In genomic region chr7:158812684-158813083, GRCh38 we compare ENCODE assay signal across 10 cellular contexts. TPM values are rescaled to one million over a fixed set of nuclear protein-coding genes. Genes with fewer than 3 reads are reported as not detected.
DNase-seq lines count a peak whose midpoint lies in the region; ATAC-seq and TF ChIP-seq lines count a peak whose summit lies in the region.
"Had no signal": no experiment of that assay in that cellular context is flagged by ENCODE, and none has a peak within 500 bp of the region (broad histone marks: within the 10 kb centered on the region; RNA-seq: fewer than 3 reads in every experiment).

No MANE protein-coding gene starts in this region.

- no peak overlapping the region for H3K4me3 ChIP-seq in esophagus squamous epithelium

- no peak for TF ChIP-seq CTCF in esophagus squamous epithelium (IDR thresholded peaks at IDR 0.05)

- peaks cover 0 to 22% (median 0%) of the 10 kb centered on the region in 3 donors for H3K36me3 ChIP-seq in esophagus squamous epithelium

- H3K27me3 Mint-ChIP-seq in stimulated activated naive CD8-positive, alpha-beta T cell treated with anti-CD3 and anti-CD28 coated beads, Interleukin-15, amount 100 ng/mL, for 72 hours: no peaks in the 10 kb centered on the region

- ATAC-seq in stimulated activated naive CD8-positive, alpha-beta T cell treated with anti-CD3 and anti-CD28 coated beads, Interleukin-15, amount 100 ng/mL, for 72 hours: peak; percentile 59
- ATAC-seq in GM19395 (IDR thresholded peaks at IDR 0.05; ENCODE audit: unreplicated experiment): no peak
- no peak for ATAC-seq in HG03095 (IDR thresholded peaks at IDR 0.05; ENCODE audit: unreplicated experiment)

- peak overlapping the region; percentile 83 to 85 for H3K4me3 Mint-ChIP-seq in stimulated activated naive CD8-positive, alpha-beta T cell treated with anti-CD3 and anti-CD28 coated beads, Interleukin-15, amount 100 ng/mL, for 72 hours
- H3K4me3 Mint-ChIP-seq: neural crest cell had no signal

- no peaks in the 10 kb centered on the region for H3K27me3 ChIP-seq in esophagus squamous epithelium

- peak overlapping the region; percentile 95 to 98 for H3K27ac Mint-ChIP-seq in stimulated activated naive CD8-positive, alpha-beta T cell treated with anti-CD3 and anti-CD28 coated beads, Interleukin-15, amount 100 ng/mL, for 72 hours

- H3K4me1 Mint-ChIP-seq in stimulated activated naive CD8-positive, alpha-beta T cell treated with anti-CD3 and anti-CD28 coated beads, Interleukin-15, amount 100 ng/mL, for 72 hours: peaks cover 89% of the 10 kb centered on the region

- intact Hi-C loops in esophagus squamous epithelium (cut with DNase I): no loop called here

- TF ChIP-seq POLR2A in esophagus squamous epithelium (IDR thresholded peaks at IDR 0.05): no peak

- H3K4me1 ChIP-seq in esophagus squamous epithelium: peaks cover 43 to 78% (median 53%) of the 10 kb centered on the region in 3 donors

- H3K9me3 ChIP-seq in esophagus squamous epithelium: no peaks in the 10 kb centered on the region

- DNase-seq in T-helper 1 cell (peak in 4 of 5 donors; percentile 23 to 84 (median 62)), esophagus squamous epithelium (lab: John Stamatoyannopoulos, UW) (no peak), NCI-H2227 (lab: John Stamatoyannopoulos, UW; ENCODE audit: unreplicated experiment) (no peak), ecto neural progenitor cell (ENCODE audit: low spot score) (no peak)
- peak; percentile 55 to 66 for DNase-seq in activated T-cell treated with anti-CD3 and anti-CD28 coated beads, Interleukin-2, amount 50 U/mL, for 48 hours
- DNase-seq in stimulated activated naive CD8-positive, alpha-beta T cell treated with anti-CD3 and anti-CD28 coated beads, Interleukin-15, amount 100 ng/mL, for 72 hours: peak in 1 of 2 donors; percentile 72
- DNase-seq: NCI-H146 had no signal

- 77 to 78% methylated on average over 5 of the region's 5 CpGs for WGBS in esophagus squamous epithelium, 2 donors

- no peaks in the 10 kb centered on the region for H3K9me3 Mint-ChIP-seq in stimulated activated naive CD8-positive, alpha-beta T cell treated with anti-CD3 and anti-CD28 coated beads, Interleukin-15, amount 100 ng/mL, for 72 hours
- H3K9me3 Mint-ChIP-seq: neural crest cell had no signal

- peak overlapping the region; percentile 73 to 92 (median 82) for H3K27ac ChIP-seq in esophagus squamous epithelium

RNA-seq across cellular contexts. Expression of gene ESYT2, which starts 16.6 kb away (rescaled TPM):
- 10 to 100 TPM; 52.1 to 94.2 (median 60.5) TPM for total RNA-seq in esophagus squamous epithelium

RNA-seq across cellular contexts. Expression of gene DYNC2I1, which starts 43.7 kb away (rescaled TPM):
- total RNA-seq in esophagus squamous epithelium: 10 to 100 TPM in 1 of 4 donors, 1 to 10 TPM in 3; 6.4 to 15.1 (median 7.3) TPM

Comparison
In these comparisons a context has a peak if more than half of its experiments do, and no peak if none do; other contexts are left out.
1. DNase-seq: peak in T-helper 1 cell (4 of 5) and activated T-cell treated with anti-CD3 and anti-CD28 coated beads, Interleukin-2, amount 50 U/mL, for 48 hours (2 of 2); none in esophagus squamous epithelium (single experiment), NCI-H2227 (single experiment) and ecto neural progenitor cell (single experiment).